In the genomic region with DNA sequence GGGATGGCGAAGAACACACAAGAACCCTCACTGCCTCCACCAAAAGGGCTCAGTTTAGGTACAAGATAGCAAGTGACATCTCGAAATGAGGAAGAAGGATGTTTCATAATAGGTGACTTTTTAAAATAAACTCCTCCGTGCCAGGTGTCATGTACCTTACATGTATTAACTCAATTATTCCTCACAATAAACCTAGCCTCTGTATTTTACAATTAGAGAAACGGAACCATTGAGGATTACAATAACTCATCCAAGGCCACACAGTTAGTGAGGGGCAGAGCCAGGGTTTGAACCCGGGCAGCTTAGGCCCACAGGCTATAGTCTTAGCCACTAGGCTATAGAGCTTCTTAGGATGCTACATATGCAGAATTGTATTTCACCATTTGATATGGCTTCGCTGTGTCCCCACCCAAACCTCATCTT, we compare ENCODE assay signal across 16 cellular contexts. TPM values are rescaled to one million over a fixed set of nuclear protein-coding genes. Genes with fewer than 3 reads are reported as not detected.
DNase-seq lines count a peak whose midpoint lies in the region; ATAC-seq and TF ChIP-seq lines count a peak whose summit lies in the region.
"Had no signal": no experiment of that assay in that cellular context is flagged by ENCODE, and none has a peak within 500 bp of the region (broad histone marks: within the 10 kb centered on the region; RNA-seq: fewer than 3 reads in every experiment).

No MANE protein-coding gene starts in this region.

- no peak overlapping the region for H4K91ac ChIP-seq in H9 (ENCODE audit: insufficient read length, low read depth, low read length)

- H3K27me3 ChIP-seq in A673 (replicated peaks; ENCODE audit: insufficient read depth, low read depth, low read length, poor library complexity) (peaks cover 77% of the 10 kb centered on the region), H9 (ENCODE audit: insufficient read depth, low read length) (no peaks in the 10 kb centered on the region; the same call in 1 of the 2 replicates), iPS-15b (ENCODE audit: control insufficient read depth, insufficient read depth, low read length) (peaks cover 10% of the 10 kb centered on the region)
- H3K27me3 ChIP-seq: BE2C, SJCRH30 had no signal

- H3K4me2 ChIP-seq in H9 (ENCODE audit: insufficient read depth, insufficient read length, low read length): peak overlapping the region; percentile 92

- no peak overlapping the region for H3K27ac ChIP-seq in A673 (ENCODE audit: low read depth, low read length, poor library complexity, severe bottlenecking)
- no peak overlapping the region for H3K27ac ChIP-seq in H9 (ENCODE audit: insufficient read length, low read depth, low read length)
- H3K27ac ChIP-seq: neutrophil, SJCRH30, upper lobe of right lung had no signal

- H2BK120ac ChIP-seq in H9 (ENCODE audit: low read depth, low read length, poor library complexity, severe bottlenecking): no peak overlapping the region

- intact Hi-C loops in A673 (cut with micrococcal nuclease; ENCODE audit: unreplicated experiment): no loop called here

- H2AK5ac ChIP-seq in H9 (ENCODE audit: insufficient read length, low read length): no peak overlapping the region

- POLR2A ChIA-PET in A673 (lab: Charles Lee; ENCODE audit: low non-redundant PET): no interaction called here

- H3K4ac ChIP-seq in H9 (ENCODE audit: low read depth, low read length): no peak overlapping the region

- H3K9ac ChIP-seq in H9 (ENCODE audit: extremely low read depth, insufficient read length, low read length) (no peak overlapping the region), iPS-15b (ENCODE audit: low read depth, low read length) (no peak overlapping the region)

- peaks cover 50% of the 10 kb centered on the region for H3K27me3 Mint-ChIP-seq in H9 (ENCODE audit: low read depth)

- H3K36me3 ChIP-seq in A673 (ENCODE audit: insufficient read depth, low read length, poor library complexity, severe bottlenecking): no peaks in the 10 kb centered on the region
- H3K36me3 ChIP-seq in iPS-15b (ENCODE audit: control insufficient read depth, insufficient read depth, low read length): no peaks in the 10 kb centered on the region
- H3K36me3 ChIP-seq: BE2C, neutrophil, SJCRH30, spleen, upper lobe of right lung had no signal

- H4K5ac ChIP-seq in H9 (ENCODE audit: insufficient read length, low read depth, low read length): no peak overlapping the region

- no peaks in the 10 kb centered on the region for H4K20me1 ChIP-seq in H9 (ENCODE audit: control insufficient read depth, insufficient read depth, insufficient read length)

- no peak overlapping the region for H3K56ac ChIP-seq in H9 (ENCODE audit: insufficient read length, low read depth, low read length)

- no TSS peak for BruUV-seq in A673 (replicated peaks; lab: Mats Ljungman, UMichigan)

- peaks cover 27 to 31% of the 10 kb centered on the region in 2 experiments for H3K4me1 Mint-ChIP-seq in H9

- H3K4me1 ChIP-seq in A673 (ENCODE audit: insufficient read depth, low read length, poor library complexity, severe bottlenecking) (peaks cover 16% of the 10 kb centered on the region), H9 (ENCODE audit: insufficient read depth, low read length) (peaks cover 4% of the 10 kb centered on the region; the same call in 1 of the 2 replicates), iPS-15b (ENCODE audit: control insufficient read depth, insufficient read depth, low read length) (no peaks in the 10 kb centered on the region)
- H3K4me1 ChIP-seq: upper lobe of right lung had no signal

- H3K4me3 Mint-ChIP-seq in H9: peak overlapping the region; percentile 66 to 87

- no peak overlapping the region for H2BK12ac ChIP-seq in H9 (ENCODE audit: insufficient read length, low read depth, low read length)

- ATAC-seq in HG02642 (IDR thresholded peaks at IDR 0.05; ENCODE audit: poor library complexity, unreplicated experiment) (no peak), HG02798 (IDR thresholded peaks at IDR 0.05; ENCODE audit: poor library complexity, unreplicated experiment) (no peak)
- ATAC-seq: activated CD4-positive, CD25-positive, alpha-beta regulatory T cell treated with anti-CD3 and anti-CD28 coated beads, Interleukin-2, amount 50 U/mL, for 24 hours had no signal

- no peak for TF ChIP-seq CTCF in A673 (conservative IDR thresholded peaks at IDR 0.05; ENCODE audit: low read depth, low read length)
- no peak for TF ChIP-seq CTCF in H9 (conservative IDR thresholded peaks at IDR 0.05)
- no peak for TF ChIP-seq CTCF in WI38 (IDR thresholded peaks at IDR 0.05; ENCODE audit: low read depth, low read length)
- no peak for TF ChIP-seq CTCF in GM20000 (IDR thresholded peaks at IDR 0.05; ENCODE audit: extremely low read depth, missing control alignments)

- peaks cover 0 to 9% (median 0%) of the 10 kb centered on the region in 3 experiments; a peak in 2 of 7 replicates for H3K36me3 Mint-ChIP-seq in H9 (ENCODE audit: insufficient read depth in 1 of 3, low read depth in 3 of 3)

- no peak overlapping the region for H2BK15ac ChIP-seq in H9 (ENCODE audit: low read depth, low read length)

- peaks cover 1 to 10% of the 10 kb centered on the region in 2 experiments; a peak in 2 of 5 replicates for H3K9me3 Mint-ChIP-seq in H9
- H3K9me3 Mint-ChIP-seq: activated T-cell treated with anti-CD3 and anti-CD28 coated beads, Interleukin-2, amount 50 U/mL, for 72 hours had no signal

- H3K79me1 ChIP-seq in H9 (ENCODE audit: insufficient read depth, low read depth, low read length, poor library complexity, severe bottlenecking): no peaks in the 10 kb centered on the region

- H4K8ac ChIP-seq in H9 (replicated peaks; ENCODE audit: insufficient read length, low read depth, low read length): no peak overlapping the region

- no peak overlapping the region for H2BK20ac ChIP-seq in H9 (ENCODE audit: low read depth, low read length, poor library complexity, severe bottlenecking)

- no peak overlapping the region for H3K23ac ChIP-seq in H9 (ENCODE audit: insufficient read length, low read depth, low read length)

- CTCF ChIA-PET in A673 (lab: Charles Lee): no interaction called here

- H3K27ac Mint-ChIP-seq in H9: peak overlapping the region in 2 of 3 experiments; percentile 61 to 76; a peak in 2 of 7 replicates
- H3K27ac Mint-ChIP-seq: activated T-cell treated with anti-CD3 and anti-CD28 coated beads, Interleukin-2, amount 50 U/mL, for 72 hours had no signal

- H3K4me3 ChIP-seq in A673 (ENCODE audit: low read depth, low read length, poor library complexity, severe bottlenecking) (no peak overlapping the region), WI38 (ENCODE audit: low read depth, low read length) (peak overlapping the region; percentile 90), iPS-15b (ENCODE audit: low read depth, low read length) (peak overlapping the region; percentile 84)

- H3K79me2 ChIP-seq in H9 (ENCODE audit: insufficient read depth, low read length): no peaks in the 10 kb centered on the region

- no peak overlapping the region for H2AFZ ChIP-seq in H9 (ENCODE audit: low read length)

- WGBS in H9 (ENCODE audit: extremely low coverage, insufficient read length, low lambda C conversion rate): no CpG with 5 or more reads among the region's 6 CpGs

- peak; percentile 62 for DNase-seq in A673 (ENCODE audit: low spot score)
- DNase-seq in H9: peak; percentile 60
- DNase-seq in activated CD4-positive, alpha-beta T cell treated with anti-CD3 and anti-CD28 coated beads for 1 hour: no peak
- no peak for DNase-seq in GM20000 (ENCODE audit: low spot score)
- DNase-seq: activated T-cell treated with anti-CD3 and anti-CD28 coated beads, Interleukin-2, amount 50 U/mL, for 72 hours; BE2C; cerebellar nuclear complex; upper lobe of right lung had no signal

- no peak overlapping the region for H3K18ac ChIP-seq in H9 (ENCODE audit: insufficient read length, low read depth, low read length)

- H3K9me3 ChIP-seq in A673 (ENCODE audit: low read depth, low read length, poor library complexity, severe bottlenecking): no peaks in the 10 kb centered on the region
- H3K9me3 ChIP-seq in H9 (ENCODE audit: control insufficient read depth, low read depth, low read length): no peaks in the 10 kb centered on the region
- no peaks in the 10 kb centered on the region for H3K9me3 ChIP-seq in iPS-15b (ENCODE audit: control insufficient read depth, insufficient read depth, low read length)
- H3K9me3 ChIP-seq: BE2C, neutrophil, SJCRH30, spleen, upper lobe of right lung had no signal

- H3T11ph ChIP-seq in H9 (ENCODE audit: low read length): no peak overlapping the region

- peaks cover 12% of the 10 kb centered on the region for H3K23me2 ChIP-seq in H9 (ENCODE audit: insufficient read length, low read depth, low read length, poor library complexity, severe bottlenecking)

- no peak overlapping the region for H3K14ac ChIP-seq in H9 (ENCODE audit: insufficient read depth, low read length)

- no peak overlapping the region for H2BK5ac ChIP-seq in H9 (ENCODE audit: insufficient read length, low read length)

RNA-seq across cellular contexts. Expression of gene PAMR1, which starts 1.0 kb away (rescaled TPM):
- total RNA-seq in A673 (2021) (0.39 and 0.62 TPM in 2 replicates), H9 (2021) (2.4 and 2.9 TPM in 2 replicates)
- total RNA-seq: activated T-cell treated with anti-CD3 and anti-CD28 coated beads, Interleukin-2, amount 50 U/mL, for 72 hours had no signal

Comparison
In these comparisons a context has a peak if more than half of its experiments do, and no peak if none do; other contexts are left out.
1. DNase-seq: peak in A673 (single experiment) and H9 (single experiment); none in activated CD4-positive, alpha-beta T cell treated with anti-CD3 and anti-CD28 coated beads for 1 hour (single experiment) and GM20000 (single experiment).